Comparison of ENCODE assay signal across 1 cellular context in the genomic region with DNA sequence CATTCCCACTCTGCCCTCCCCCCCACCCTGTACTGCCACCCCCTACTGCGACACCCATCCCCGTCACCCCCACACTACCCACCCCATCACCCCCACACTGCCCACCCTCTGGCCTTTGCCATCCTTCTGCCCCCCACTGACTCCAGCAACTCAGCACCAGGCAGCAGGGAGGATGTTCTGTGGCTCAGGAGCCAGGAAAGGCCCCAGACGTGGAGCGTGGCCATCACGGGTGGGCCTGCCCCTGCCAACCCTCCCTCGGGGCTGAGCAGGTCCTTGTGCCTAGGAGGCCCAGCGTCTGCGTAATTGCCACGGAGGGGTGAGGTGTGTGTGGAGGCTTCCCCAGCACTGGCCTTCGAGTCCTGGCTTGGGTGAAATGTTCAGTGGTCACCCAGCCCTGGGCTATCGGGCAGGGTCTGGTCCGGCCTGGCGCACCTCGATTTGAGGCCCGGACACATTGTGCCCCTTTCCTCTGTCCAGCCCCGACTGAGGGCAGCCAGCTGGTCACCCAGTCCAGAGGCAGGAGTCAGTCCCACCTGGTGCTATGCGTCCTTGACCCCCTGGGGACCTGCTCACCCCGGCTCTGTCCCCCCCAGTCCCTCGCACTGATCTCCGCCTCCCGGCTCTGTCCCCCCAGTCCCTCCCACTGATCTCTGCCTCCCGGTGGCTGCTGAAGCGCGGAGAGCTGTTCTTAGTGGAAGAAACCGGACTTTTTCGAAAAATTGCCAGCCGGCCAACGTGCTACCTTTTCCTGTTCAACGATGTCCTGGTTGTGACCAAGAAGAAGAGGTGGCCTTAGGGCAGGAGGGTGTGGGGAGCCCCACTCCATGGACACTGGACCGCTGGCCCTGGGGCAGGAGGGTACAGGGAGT.
A peak's percentile ranks its signal among the peaks of the same experiment; 100 is the strongest.
TF ChIP-seq lines count a peak whose summit lies in the region.

No MANE protein-coding gene starts in this region.

TF ChIP-seq in HepG2, 621 proteins besides CTCF, POLR2A, EP300 and RAD21:
- TF ChIP-seq ZNF253 (CRISPR knock-in tag; IDR thresholded peaks at IDR 0.05; ENCODE audit: borderline replicate concordance) = no peak
- no peak for TF ChIP-seq LBX2 (CRISPR knock-in tag; IDR thresholded peaks at IDR 0.05; ENCODE audit: borderline replicate concordance)
- TF ChIP-seq JDP2 (CRISPR knock-in tag; IDR thresholded peaks at IDR 0.05; ENCODE audit: borderline replicate concordance) = no peak
- TF ChIP-seq, protein P1, sequence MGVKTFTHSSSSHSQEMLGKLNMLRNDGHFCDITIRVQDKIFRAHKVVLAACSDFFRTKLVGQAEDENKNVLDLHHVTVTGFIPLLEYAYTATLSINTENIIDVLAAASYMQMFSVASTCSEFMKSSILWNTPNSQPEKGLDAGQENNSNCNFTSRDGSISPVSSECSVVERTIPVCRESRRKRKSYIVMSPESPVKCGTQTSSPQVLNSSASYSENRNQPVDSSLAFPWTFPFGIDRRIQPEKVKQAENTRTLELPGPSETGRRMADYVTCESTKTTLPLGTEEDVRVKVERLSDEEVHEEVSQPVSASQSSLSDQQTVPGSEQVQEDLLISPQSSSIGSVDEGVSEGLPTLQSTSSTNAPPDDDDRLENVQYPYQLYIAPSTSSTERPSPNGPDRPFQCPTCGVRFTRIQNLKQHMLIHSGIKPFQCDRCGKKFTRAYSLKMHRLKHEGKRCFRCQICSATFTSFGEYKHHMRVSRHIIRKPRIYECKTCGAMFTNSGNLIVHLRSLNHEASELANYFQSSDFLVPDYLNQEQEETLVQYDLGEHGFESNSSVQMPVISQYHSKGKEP (CRISPR knock-in tag; IDR thresholded peaks at IDR 0.05) = no peak
- no peak for TF ChIP-seq MATR3 (CRISPR knock-in tag; IDR thresholded peaks at IDR 0.05)
- peak; percentile 70; the same call in 1 of the 2 replicates for TF ChIP-seq HNRNPL (IDR thresholded peaks at IDR 0.05; ENCODE audit: low read depth, low read length)
- no peak for TF ChIP-seq ZSCAN31 (CRISPR knock-in tag; IDR thresholded peaks at IDR 0.05; ENCODE audit: low read depth)
- TF ChIP-seq, protein P2, sequence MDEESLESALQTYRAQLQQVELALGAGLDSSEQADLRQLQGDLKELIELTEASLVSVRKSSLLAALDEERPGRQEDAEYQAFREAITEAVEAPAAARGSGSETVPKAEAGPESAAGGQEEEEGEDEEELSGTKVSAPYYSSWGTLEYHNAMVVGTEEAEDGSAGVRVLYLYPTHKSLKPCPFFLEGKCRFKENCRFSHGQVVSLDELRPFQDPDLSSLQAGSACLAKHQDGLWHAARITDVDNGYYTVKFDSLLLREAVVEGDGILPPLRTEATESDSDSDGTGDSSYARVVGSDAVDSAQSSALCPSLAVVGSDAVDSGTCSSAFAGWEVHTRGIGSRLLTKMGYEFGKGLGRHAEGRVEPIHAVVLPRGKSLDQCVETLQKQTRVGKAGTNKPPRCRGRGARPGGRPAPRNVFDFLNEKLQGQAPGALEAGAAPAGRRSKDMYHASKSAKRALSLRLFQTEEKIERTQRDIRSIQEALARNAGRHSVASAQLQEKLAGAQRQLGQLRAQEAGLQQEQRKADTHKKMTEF (CRISPR knock-in tag; IDR thresholded peaks at IDR 0.05) = no peak
- no peak for TF ChIP-seq ZNF430 (CRISPR knock-in tag; IDR thresholded peaks at IDR 0.05)
- 0 out of 2 replicates have a peak, but pooled peaks have one; percentile 12 for TF ChIP-seq ZBTB38 (CRISPR knock-in tag; IDR thresholded peaks at IDR 0.05)
- no peak for TF ChIP-seq ZNF441 (CRISPR knock-in tag; IDR thresholded peaks at IDR 0.05; ENCODE audit: borderline replicate concordance)
- no peak for TF ChIP-seq KDM5B (CRISPR knock-in tag; IDR thresholded peaks at IDR 0.05; ENCODE audit: borderline replicate concordance)
- no peak for TF ChIP-seq ZNF646 (CRISPR knock-in tag; IDR thresholded peaks at IDR 0.05)
- TF ChIP-seq, protein P3, sequence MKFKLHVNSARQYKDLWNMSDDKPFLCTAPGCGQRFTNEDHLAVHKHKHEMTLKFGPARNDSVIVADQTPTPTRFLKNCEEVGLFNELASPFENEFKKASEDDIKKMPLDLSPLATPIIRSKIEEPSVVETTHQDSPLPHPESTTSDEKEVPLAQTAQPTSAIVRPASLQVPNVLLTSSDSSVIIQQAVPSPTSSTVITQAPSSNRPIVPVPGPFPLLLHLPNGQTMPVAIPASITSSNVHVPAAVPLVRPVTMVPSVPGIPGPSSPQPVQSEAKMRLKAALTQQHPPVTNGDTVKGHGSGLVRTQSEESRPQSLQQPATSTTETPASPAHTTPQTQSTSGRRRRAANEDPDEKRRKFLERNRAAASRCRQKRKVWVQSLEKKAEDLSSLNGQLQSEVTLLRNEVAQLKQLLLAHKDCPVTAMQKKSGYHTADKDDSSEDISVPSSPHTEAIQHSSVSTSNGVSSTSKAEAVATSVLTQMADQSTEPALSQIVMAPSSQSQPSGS (CRISPR knock-in tag; IDR thresholded peaks at IDR 0.05) = no peak
